Comparison of ENCODE assay signal across 19 cellular contexts in genomic region chr4:187578103-187578502, GRCh38.
DNase-seq lines count a peak whose midpoint lies in the region; ATAC-seq, FAIRE-seq and TF ChIP-seq lines count a peak whose summit lies in the region.
"Had no signal": no experiment of that assay in that cellular context is flagged by ENCODE, and none has a peak within 500 bp of the region (broad histone marks: within the 10 kb centered on the region; RNA-seq: fewer than 3 reads in every experiment).

No MANE protein-coding gene starts in this region.

- H3K4me3 ChIP-seq in fibroblast of lung (replicated peaks in 1 of 4; ENCODE audit: control extremely low read depth in 1 of 4, insufficient read depth in 1 of 4, low read depth in 3 of 4, low read length in 4 of 4): no peak overlapping the region
- no peak overlapping the region for H3K4me3 ChIP-seq in keratinocyte (ENCODE audit: control insufficient read depth in 2 of 3, extremely low read depth in 1 of 3, insufficient read depth in 2 of 3, low read depth in 1 of 3, low read length in 3 of 3)
- no peak overlapping the region for H3K4me3 ChIP-seq in tibial artery
- H3K4me3 ChIP-seq: BLaER1 treated with 17β-estradiol and CSF1 and Interleukin-3, amounts not matched to agents 10 nM and 100 nM; GM12878 had no signal

- H3K9me1 ChIP-seq in keratinocyte (ENCODE audit: control insufficient read depth, extremely low read depth, insufficient read depth, low read length): no peaks in the 10 kb centered on the region

- H3K79me2 ChIP-seq in fibroblast of lung (ENCODE audit: control insufficient read depth, insufficient read depth, low read length) (no peaks in the 10 kb centered on the region), keratinocyte (ENCODE audit: control insufficient read depth, insufficient read depth, low read length) (no peaks in the 10 kb centered on the region)

- ATAC-seq in HG03521 (IDR thresholded peaks at IDR 0.05; ENCODE audit: unreplicated experiment) (no peak), sciatic nerve (no peak)
- ATAC-seq: CD8-positive, alpha-beta T cell; GM12878 had no signal

- no peak overlapping the region for H3K4me2 ChIP-seq in fibroblast of lung (ENCODE audit: extremely low read depth, insufficient read depth, low read length)
- H3K4me2 ChIP-seq in keratinocyte (ENCODE audit: control insufficient read depth, extremely low read depth, insufficient read depth, low read depth, low read length): peak overlapping the region; percentile 6
- H3K4me2 ChIP-seq: BLaER1 treated with 17β-estradiol and CSF1 and Interleukin-3, amounts not matched to agents 10 nM and 100 nM had no signal

- H3K36me3 ChIP-seq in fibroblast of lung (ENCODE audit: control insufficient read depth, insufficient read depth, low read length) (no peaks in the 10 kb centered on the region), keratinocyte (ENCODE audit: control insufficient read depth in 2 of 2, extremely low read depth in 1 of 2, insufficient read depth in 2 of 2, low read length in 2 of 2) (no peaks in the 10 kb centered on the region), tibial artery (no peaks in the 10 kb centered on the region)
- H3K36me3 ChIP-seq: BLaER1 treated with 17β-estradiol and CSF1 and Interleukin-3, amounts not matched to agents 10 nM and 100 nM had no signal

- dilution Hi-C loops in keratinocyte (cut with MboI; ENCODE audit: extremely low pct_ligation_motif_present, low sequenced_read_pairs): no loop called here

- FAIRE-seq in keratinocyte (lab: Jason Lieb, UNC): no peak
- FAIRE-seq: GM12878, GM19239, H1 had no signal

- H3K9ac ChIP-seq in fibroblast of lung (ENCODE audit: insufficient read depth, low read length): no peak overlapping the region
- no peak overlapping the region for H3K9ac ChIP-seq in keratinocyte (ENCODE audit: control insufficient read depth, extremely low read depth, insufficient read depth, low read length)
- H3K9ac ChIP-seq: BLaER1 treated with 17β-estradiol and CSF1 and Interleukin-3, amounts not matched to agents 10 nM and 100 nM had no signal

- H3K4me1 ChIP-seq in fibroblast of lung (ENCODE audit: control insufficient read depth, extremely low read depth, insufficient read depth, low read length) (no peaks in the 10 kb centered on the region), keratinocyte (ENCODE audit: control insufficient read depth, extremely low read depth, insufficient read depth, low read length) (no peaks in the 10 kb centered on the region), tibial artery (no peaks in the 10 kb centered on the region)

- H3K27me3 ChIP-seq in fibroblast of lung (ENCODE audit: control insufficient read depth, insufficient read depth, low read length) (no peaks in the 10 kb centered on the region), keratinocyte (ENCODE audit: control insufficient read depth, extremely low read depth, insufficient read depth, low read length) (no peaks in the 10 kb centered on the region), tibial artery (no peaks in the 10 kb centered on the region)
- H3K27me3 ChIP-seq: BLaER1 treated with 17β-estradiol and CSF1 and Interleukin-3, amounts not matched to agents 10 nM and 100 nM had no signal

- no peak overlapping the region for H3K27ac ChIP-seq in fibroblast of lung (ENCODE audit: insufficient read depth, low read length)
- H3K27ac ChIP-seq in keratinocyte (ENCODE audit: control insufficient read depth, insufficient read depth, low read length): no peak overlapping the region
- no peak overlapping the region for H3K27ac ChIP-seq in tibial artery
- H3K27ac ChIP-seq: BLaER1 treated with 17β-estradiol and CSF1 and Interleukin-3, amounts not matched to agents 10 nM and 100 nM; HL-60 had no signal

- intact Hi-C loops in tibial artery (cut with DNase I; ENCODE audit: low total_unique reads) (no loop called here), sciatic nerve (cut with DNase I) (no loop called here)

- TF ChIP-seq CTCF in fibroblast of lung (conservative IDR thresholded peaks at IDR 0.05 in 1 of 2, IDR thresholded peaks at IDR 0.05 in 1 of 2; ENCODE audit: low read depth in 1 of 2, low read length in 2 of 2): no peak
- no peak for TF ChIP-seq CTCF in keratinocyte (optimal IDR thresholded peaks at IDR 0.05 in 1 of 3, IDR thresholded peaks at IDR 0.05 in 1 of 3, conservative IDR thresholded peaks at IDR 0.05 in 1 of 3; ENCODE audit: extremely low read depth in 1 of 3, insufficient read depth in 2 of 3, low read length in 3 of 3)
- TF ChIP-seq CTCF in tibial artery (IDR thresholded peaks at IDR 0.05): no peak

- DNase-seq in GM03348 (ENCODE audit: low spot score): peak; percentile 14
- peak; percentile 10 for DNase-seq in RPMI7951 (ENCODE audit: low read depth)
- DNase-seq in fibroblast of lung (ENCODE audit: low read depth in 2 of 2): no peak
- no peak for DNase-seq in keratinocyte (ENCODE audit: low read depth, low spot score)
- DNase-seq in tibial artery: no peak
- DNase-seq in sciatic nerve (ENCODE audit: low spot score): no peak
- DNase-seq in activated effector memory CD4-positive, alpha-beta T cell treated with anti-CD3 and anti-CD28 coated beads, Interleukin-2, amount 50 U/mL, for 16 hours: no peak
- DNase-seq: 8988T; Calu3; CD8-positive, alpha-beta T cell; DMS79 treated with DMSO at 0.1 percent for 48 hours; GF-D8; H9 had no signal

- H3K9me3 ChIP-seq in fibroblast of lung (ENCODE audit: control insufficient read depth, insufficient read depth, low read depth, low read length) (no peaks in the 10 kb centered on the region), keratinocyte (ENCODE audit: control insufficient read depth, low read depth, low read length) (no peaks in the 10 kb centered on the region), tibial artery (no peaks in the 10 kb centered on the region)

- H4K20me1 ChIP-seq in fibroblast of lung (ENCODE audit: control insufficient read depth, extremely low read depth, insufficient read depth, low read length) (no peaks in the 10 kb centered on the region), keratinocyte (ENCODE audit: control insufficient read depth, extremely low read depth, insufficient read depth, low read length) (no peaks in the 10 kb centered on the region)
- H4K20me1 ChIP-seq: BLaER1 treated with 17β-estradiol and CSF1 and Interleukin-3, amounts not matched to agents 10 nM and 100 nM had no signal

- H2AFZ ChIP-seq in fibroblast of lung (ENCODE audit: low read length) (peak overlapping the region; percentile 20), keratinocyte (ENCODE audit: control insufficient read depth, low read length) (peak overlapping the region; percentile 55)

Comparison
In these comparisons a context has a peak if more than half of its experiments do, and no peak if none do; other contexts are left out.
1. DNase-seq: peak in GM03348 (single experiment) and RPMI7951 (single experiment); none in fibroblast of lung (0 of 2), keratinocyte (single experiment), tibial artery (0 of 2), sciatic nerve (single experiment) and activated effector memory CD4-positive, alpha-beta T cell treated with anti-CD3 and anti-CD28 coated beads, Interleukin-2, amount 50 U/mL, for 16 hours (single experiment).